ENCODE assay signal across 8 cellular contexts in the genomic region with DNA sequence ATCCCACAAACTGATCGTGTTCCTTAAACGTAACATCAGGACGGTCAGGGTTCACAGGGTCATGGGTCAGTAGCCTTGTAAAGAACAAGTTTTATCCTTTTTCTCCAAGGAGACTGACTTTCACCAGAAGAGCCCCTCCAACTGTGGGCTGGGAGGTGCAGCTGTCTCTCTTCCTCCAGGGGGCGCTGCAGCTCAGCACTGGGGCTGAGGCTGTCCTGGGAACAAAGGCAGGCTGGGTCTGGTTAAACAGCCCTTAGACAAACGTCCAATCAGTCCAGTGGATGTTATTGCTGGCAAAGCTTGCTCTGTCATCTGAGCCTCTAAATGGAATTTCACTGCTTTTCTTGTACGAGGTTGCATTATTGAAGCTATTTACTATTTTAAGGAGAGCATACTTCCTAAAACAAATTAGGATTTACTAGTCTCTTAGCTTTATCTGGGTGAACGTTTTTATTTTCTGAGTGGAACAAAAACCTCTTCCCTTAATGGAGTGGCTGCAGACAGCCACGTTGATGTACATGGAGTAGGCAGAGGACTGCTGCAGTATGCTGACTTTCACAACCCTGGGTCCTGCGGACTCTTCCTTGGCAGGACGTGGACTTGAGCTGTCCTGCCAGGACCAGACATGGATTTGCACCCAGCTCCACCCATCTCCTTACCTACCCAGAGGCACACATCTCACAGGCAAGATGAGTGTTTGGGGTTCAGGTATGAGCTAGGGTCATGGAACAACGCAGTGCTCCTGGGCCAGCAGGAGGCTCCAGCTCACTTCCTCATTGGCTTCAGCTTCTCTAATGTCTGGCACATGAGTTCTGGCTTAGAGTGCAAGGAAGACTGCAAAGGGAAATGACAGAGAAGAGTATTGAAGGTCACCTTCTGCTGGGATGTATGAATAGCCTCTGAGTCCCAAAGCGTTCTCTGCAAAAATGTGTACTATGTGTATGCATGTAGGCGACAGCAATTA. TPM values are rescaled to one million over a fixed set of nuclear protein-coding genes. Genes with fewer than 3 reads are reported as not detected.
A peak's percentile ranks its signal among the peaks of the same experiment; 100 is the strongest.
DNase-seq lines count a peak whose midpoint lies in the region; ATAC-seq and TF ChIP-seq lines count a peak whose summit lies in the region.

No MANE protein-coding gene starts in this region.

- peaks cover 53% of the 10 kb centered on the region for H3K36me3 Mint-ChIP-seq in activated CD8-positive, alpha-beta memory T cell treated with anti-CD3 and anti-CD28 coated beads, Interleukin-2, amount 10 ng/mL, durations not matched to agents 7 days and 5 days
- H3K36me3 Mint-ChIP-seq in endothelial cell (ENCODE audit: low read depth, unreplicated experiment): peaks cover 40% of the 10 kb centered on the region

- no peaks in the 10 kb centered on the region for H3K9me3 ChIP-seq in AG04450 (ENCODE audit: control insufficient read depth, insufficient read depth, low read length)

- H3K4me3 Mint-ChIP-seq in activated CD8-positive, alpha-beta memory T cell treated with anti-CD3 and anti-CD28 coated beads, Interleukin-2, amount 10 ng/mL, durations not matched to agents 7 days and 5 days: no peak overlapping the region
- no peak overlapping the region for H3K4me3 Mint-ChIP-seq in endothelial cell (ENCODE audit: unreplicated experiment)

- no peaks in the 10 kb centered on the region for H3K9me3 Mint-ChIP-seq in activated CD8-positive, alpha-beta memory T cell treated with anti-CD3 and anti-CD28 coated beads, Interleukin-2, amount 10 ng/mL, durations not matched to agents 7 days and 5 days (ENCODE audit: low read depth)
- no peaks in the 10 kb centered on the region for H3K9me3 Mint-ChIP-seq in endothelial cell (ENCODE audit: unreplicated experiment)

- H3K27me3 Mint-ChIP-seq in activated CD8-positive, alpha-beta memory T cell treated with anti-CD3 and anti-CD28 coated beads, Interleukin-2, amount 10 ng/mL, durations not matched to agents 7 days and 5 days: no peaks in the 10 kb centered on the region
- H3K27me3 Mint-ChIP-seq in endothelial cell (ENCODE audit: unreplicated experiment): peaks cover under 1% of the 10 kb centered on the region

- DNase-seq in AG04450 (ENCODE audit: low read depth, low spot score) (peak; percentile 81), H4 (ENCODE audit: low spot score) (peak; percentile 60), NCI-H748 (lab: John Stamatoyannopoulos, UW; ENCODE audit: unreplicated experiment) (peak; percentile 77), endothelial cell (ENCODE audit: low spot score) (peak; percentile 91), mucosa of gallbladder (ENCODE audit: low spot score) (peak; percentile 74)
- peak; percentile 73 for DNase-seq in activated CD8-positive, alpha-beta memory T cell treated with anti-CD3 and anti-CD28 coated beads, Interleukin-2, amount 10 ng/mL, durations not matched to agents 7 days and 5 days
- peak; percentile 49 for DNase-seq in stimulated activated CD8-positive, alpha-beta memory T cell treated with anti-CD3 and anti-CD28 coated beads, Interleukin-7, amount 100 ng/mL, for 24 hours (ENCODE audit: low read depth)

- H3K27me3 ChIP-seq in AG04450 (ENCODE audit: control insufficient read depth, insufficient read depth, low read length): no peaks in the 10 kb centered on the region

- POLR2A ChIA-PET in AG04450 (lab: Yijun Ruan, JAX): interaction anchor here (0.5 kb wide), 1 partner anchor 314 kb away, joined by 4 read pairs; no protein-coding TSS in a partner anchor

- CTCF ChIA-PET in AG04450 (lab: Charles Lee): interaction anchor here (0.5 to 13.5 kb wide), 66 partner anchors 8 to 739 kb away, joined by 3 to 390 read pairs (median 5); a partner anchor contains a TSS
- CTCF ChIA-PET in activated CD8-positive, alpha-beta memory T cell treated with anti-CD3 and anti-CD28 coated beads, Interleukin-2, amount 10 ng/mL, durations not matched to agents 7 days and 5 days (lab: Charles Lee): interaction anchor here (0.7 to 3.7 kb wide), 27 partner anchors 8 to 356 kb away, joined by 3 to 26 read pairs (median 4); a partner anchor contains a TSS

- peak; percentile 85 for ATAC-seq in activated CD8-positive, alpha-beta memory T cell treated with anti-CD3 and anti-CD28 coated beads, Interleukin-2, amount 10 ng/mL, durations not matched to agents 7 days and 5 days
- no peak for ATAC-seq in GM18511 (IDR thresholded peaks at IDR 0.05; ENCODE audit: unreplicated experiment)

- peaks cover 27% of the 10 kb centered on the region for H3K4me1 Mint-ChIP-seq in activated CD8-positive, alpha-beta memory T cell treated with anti-CD3 and anti-CD28 coated beads, Interleukin-2, amount 10 ng/mL, durations not matched to agents 7 days and 5 days
- peaks cover 2% of the 10 kb centered on the region for H3K4me1 Mint-ChIP-seq in endothelial cell (ENCODE audit: unreplicated experiment)

- peak overlapping the region; percentile 22 for H3K27ac Mint-ChIP-seq in activated CD8-positive, alpha-beta memory T cell treated with anti-CD3 and anti-CD28 coated beads, Interleukin-2, amount 10 ng/mL, durations not matched to agents 7 days and 5 days
- no peak overlapping the region for H3K27ac Mint-ChIP-seq in endothelial cell (ENCODE audit: unreplicated experiment)

- no peak overlapping the region for H3K4me3 ChIP-seq in AG04450 (ENCODE audit: low read depth, low read length)

- TF ChIP-seq CTCF in AG04450 (IDR thresholded peaks at IDR 0.05; ENCODE audit: low read depth, low read length) (peak; percentile 99), endothelial cell (IDR thresholded peaks at IDR 0.05; ENCODE audit: unreplicated experiment) (peak; percentile 88)

- H3K27ac ChIP-seq in AG04450 (ENCODE audit: low read depth, low read length): no peak overlapping the region

RNA-seq across cellular contexts. Expression of a gene that starts 7.8 kb away (rescaled TPM):
- 22.9 and 29.5 TPM in 2 replicates for polyA plus RNA-seq in AG04450 (2011; rRNA removed)
- 22.7 and 23.0 TPM in 2 replicates for polyA minus RNA-seq in AG04450 (2011; rRNA and poly(A)+ RNA removed)
- 51.5 and 63.6 TPM in 2 replicates for total RNA-seq in H4 (2014; rRNA removed; shearing (Covaris generic))
- 10 to 100 TPM; 69.9 to 81.3 TPM for total RNA-seq in activated CD8-positive, alpha-beta memory T cell treated with anti-CD3 and anti-CD28 coated beads, Interleukin-2, amount 10 ng/mL, durations not matched to agents 7 days and 5 days
- 26.0 TPM for total RNA-seq in endothelial cell (ENCODE audit: unreplicated experiment)
- total RNA-seq in mucosa of gallbladder: 19.0 TPM

RNA-seq across cellular contexts. Expression of a gene that starts 36.9 kb away (rescaled TPM):
- not detected in 2 replicates for polyA plus RNA-seq in AG04450 (2011; rRNA removed)
- 0.09 TPM in 1 of 2 replicates, not detected in the other for polyA minus RNA-seq in AG04450 (2011; rRNA and poly(A)+ RNA removed)
- not detected in 2 replicates for total RNA-seq in H4 (2014; rRNA removed; shearing (Covaris generic))
- total RNA-seq in activated CD8-positive, alpha-beta memory T cell treated with anti-CD3 and anti-CD28 coated beads, Interleukin-2, amount 10 ng/mL, durations not matched to agents 7 days and 5 days: under 1 TPM; 0.14 to 0.15 TPM
- not detected for total RNA-seq in endothelial cell (ENCODE audit: unreplicated experiment)
- total RNA-seq in mucosa of gallbladder: 0.09 TPM
